ENCODE assay signal across 21 cellular contexts in the genomic region with DNA sequence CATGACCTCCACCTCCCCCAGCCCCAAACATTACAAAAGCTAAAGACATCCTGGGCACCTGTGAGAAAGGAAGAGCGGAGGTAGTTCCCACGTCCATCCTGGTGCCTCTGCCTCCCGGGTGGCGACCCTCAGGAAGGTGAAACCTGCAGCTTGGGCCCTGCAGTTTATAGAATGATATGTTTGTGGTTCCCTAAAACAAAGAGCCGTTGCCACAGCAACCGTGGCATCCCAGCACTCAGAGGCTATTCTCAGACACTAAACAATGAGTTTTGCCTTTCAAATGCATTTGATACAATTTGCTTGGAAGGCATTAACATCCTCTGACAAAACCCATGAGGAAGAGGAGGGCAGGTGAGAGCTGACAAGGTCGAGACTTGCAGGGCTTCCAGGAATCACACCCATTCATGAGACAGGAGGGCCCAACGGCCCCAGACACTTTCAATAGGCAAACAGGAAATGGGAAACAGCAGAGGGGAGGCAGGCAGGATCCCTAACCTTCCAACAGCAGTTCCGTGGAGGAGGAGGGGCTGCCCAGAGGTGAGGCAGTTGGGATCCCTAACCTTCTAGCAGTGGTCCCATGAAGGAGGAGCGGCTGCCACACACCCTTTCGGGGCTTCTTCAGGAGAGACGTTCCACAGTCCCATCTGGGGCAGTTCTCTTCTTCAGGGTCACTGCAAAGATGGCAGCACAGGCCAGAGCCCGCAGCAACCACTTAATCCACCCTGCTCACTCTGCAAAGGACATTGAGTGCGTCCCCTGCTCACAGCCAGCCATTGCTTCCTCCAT.
A peak's percentile ranks its signal among the peaks of the same experiment; 100 is the strongest.
DNase-seq lines count a peak whose midpoint lies in the region; ATAC-seq, FAIRE-seq and TF ChIP-seq lines count a peak whose summit lies in the region.
"Had no signal": no experiment of that assay in that cellular context is flagged by ENCODE, and none has a peak within 500 bp of the region (broad histone marks: within the 10 kb centered on the region; RNA-seq: fewer than 3 reads in every experiment).

No MANE protein-coding gene starts in this region.

- no peak overlapping the region for H3K9ac ChIP-seq in K562 (ENCODE audit: insufficient read depth in 1 of 2, low read depth in 2 of 2, low read length in 2 of 2)
- H3K9ac ChIP-seq in mesenchymal stem cell (ENCODE audit: low read length), result no peak overlapping the region

- no peak for TF ChIP-seq RAD21 in K562 (CRISPR knock-in tag; conservative IDR thresholded peaks at IDR 0.05 in 1 of 2, IDR thresholded peaks at IDR 0.05 in 1 of 2)

- no peak overlapping the region for H3K27ac ChIP-seq in K562 (ENCODE audit: extremely low read depth, low read depth, low read length)
- H3K27ac ChIP-seq in mesenchymal stem cell (ENCODE audit: low read length, poor library complexity, severe bottlenecking), result no peak overlapping the region
- no peak overlapping the region for H3K27ac ChIP-seq in heart right ventricle
- H3K27ac ChIP-seq: SK-N-MC, suprapubic skin had no signal

- H3K9me3 ChIP-seq in K562 (replicated peaks; ENCODE audit: control insufficient read depth, insufficient read depth, low read depth, low read length) (no peaks in the 10 kb centered on the region), mesenchymal stem cell (ENCODE audit: control insufficient read depth, low read length) (no peaks in the 10 kb centered on the region), heart right ventricle (no peaks in the 10 kb centered on the region)
- H3K9me3 ChIP-seq: suprapubic skin had no signal

- H3K4me3 Mint-ChIP-seq in activated T-helper 2 cell treated with anti-CD3 and anti-CD28 coated beads, Interferon-gamma antibody, Interleukin-2, Interleukin-4, amounts not matched to agents 10 μg/mL and 5 μg/mL and 100 μg/mL, durations not matched to agents 14 hours and 24 hours and 36 hours (ENCODE audit: low read depth), result no peak overlapping the region
- H3K4me3 Mint-ChIP-seq: activated CD4-positive, alpha-beta T cell treated with anti-CD3 and anti-CD28 coated beads for 36 hours; activated CD8-positive, alpha-beta memory T cell treated with anti-CD3 and anti-CD28 coated beads, Interleukin-2, amount 10 ng/mL, durations not matched to agents 7 days and 5 days; mesothelial cell of epicardium; nephron progenitor cell had no signal

- H3K18ac ChIP-seq in mesenchymal stem cell (ENCODE audit: low read depth in 1 of 2, low read length in 2 of 2), result no peak overlapping the region

- H2BK5ac ChIP-seq in mesenchymal stem cell (ENCODE audit: low read depth, low read length, poor library complexity, severe bottlenecking), result no peak overlapping the region

- H3K27ac Mint-ChIP-seq in activated T-helper 2 cell treated with anti-CD3 and anti-CD28 coated beads, Interferon-gamma antibody, Interleukin-2, Interleukin-4, amounts not matched to agents 10 μg/mL and 5 μg/mL and 100 μg/mL, durations not matched to agents 14 hours and 24 hours and 36 hours, result no peak overlapping the region
- H3K27ac Mint-ChIP-seq: activated CD4-positive, alpha-beta T cell treated with anti-CD3 and anti-CD28 coated beads for 36 hours; activated CD8-positive, alpha-beta memory T cell treated with anti-CD3 and anti-CD28 coated beads, Interleukin-2, amount 10 ng/mL, durations not matched to agents 7 days and 5 days; mesothelial cell of epicardium; nephron progenitor cell had no signal

- H3K36me3 Mint-ChIP-seq in activated T-helper 2 cell treated with anti-CD3 and anti-CD28 coated beads, Interferon-gamma antibody, Interleukin-2, Interleukin-4, amounts not matched to agents 10 μg/mL and 5 μg/mL and 100 μg/mL, durations not matched to agents 14 hours and 24 hours and 36 hours (ENCODE audit: low read depth), result no peaks in the 10 kb centered on the region
- H3K36me3 Mint-ChIP-seq: activated CD8-positive, alpha-beta memory T cell treated with anti-CD3 and anti-CD28 coated beads, Interleukin-2, amount 10 ng/mL, durations not matched to agents 7 days and 5 days; mesothelial cell of epicardium had no signal

- TF ChIP-seq EP300 in K562 (IDR thresholded peaks at IDR 0.05; ENCODE audit: low read length), result no peak

- H3K36me3 ChIP-seq in H7 (replicated peaks; ENCODE audit: control insufficient read depth, insufficient read depth, low read length), result no peaks in the 10 kb centered on the region
- no peaks in the 10 kb centered on the region for H3K36me3 ChIP-seq in K562 (ENCODE audit: control insufficient read depth, insufficient read depth, low read length)
- no peaks in the 10 kb centered on the region for H3K36me3 ChIP-seq in mesenchymal stem cell (ENCODE audit: control insufficient read depth in 1 of 2, insufficient read depth in 2 of 2, low read depth in 1 of 2, low read length in 2 of 2)
- H3K36me3 ChIP-seq in heart right ventricle, result no peaks in the 10 kb centered on the region
- H3K36me3 ChIP-seq: suprapubic skin had no signal

- no peak overlapping the region for H4K8ac ChIP-seq in mesenchymal stem cell (ENCODE audit: low read length)

- no peaks in the 10 kb centered on the region for H3K79me2 ChIP-seq in K562 (ENCODE audit: control insufficient read depth, insufficient read depth, low read length)

- H3K4me1 Mint-ChIP-seq in activated T-helper 2 cell treated with anti-CD3 and anti-CD28 coated beads, Interferon-gamma antibody, Interleukin-2, Interleukin-4, amounts not matched to agents 10 μg/mL and 5 μg/mL and 100 μg/mL, durations not matched to agents 14 hours and 24 hours and 36 hours (ENCODE audit: low read depth), result no peaks in the 10 kb centered on the region
- H3K4me1 Mint-ChIP-seq: activated CD4-positive, alpha-beta T cell treated with anti-CD3 and anti-CD28 coated beads for 36 hours; activated CD8-positive, alpha-beta memory T cell treated with anti-CD3 and anti-CD28 coated beads, Interleukin-2, amount 10 ng/mL, durations not matched to agents 7 days and 5 days; mesothelial cell of epicardium had no signal

- H2AFZ ChIP-seq in K562 (ENCODE audit: low read depth, low read length), result no peak overlapping the region
- H2AFZ ChIP-seq in mesenchymal stem cell (ENCODE audit: low read depth, low read length), result no peak overlapping the region

- H4K20me1 ChIP-seq in K562 (replicated peaks; ENCODE audit: control insufficient read depth, insufficient read depth, low read length), result peaks cover 6% of the 10 kb centered on the region

- BruUV-seq in K562 (replicated peaks; lab: Mats Ljungman, UMichigan), result no TSS peak

- no peak for FAIRE-seq in K562 (lab: Jason Lieb, UNC)

- DNase-seq in H7 (peak; percentile 83), NCI-H2029 treated with DMSO at 0.1 percent for 48 hours (lab: John Stamatoyannopoulos, UW) (peak; percentile 34), K562 (ENCODE audit: extremely low read depth in 1 of 4, low spot score in 3 of 4) (no peak), mesenchymal stem cell (peak; percentile 17), activated gamma-delta T cell treated with Interleukin-2 at 50 U/mL for 16 hours (no peak), heart right ventricle (no peak)
- no peak for DNase-seq in activated T-helper 2 cell treated with anti-CD3 and anti-CD28 coated beads, Interferon-gamma antibody, Interleukin-2, Interleukin-4, amounts not matched to agents 10 μg/mL and 5 μg/mL and 100 μg/mL, durations not matched to agents 14 hours and 24 hours and 36 hours (ENCODE audit: low spot score)
- DNase-seq: activated CD4-positive, alpha-beta T cell treated with anti-CD3 and anti-CD28 coated beads for 36 hours; activated CD8-positive, alpha-beta memory T cell treated with anti-CD3 and anti-CD28 coated beads, Interleukin-2, amount 10 ng/mL, durations not matched to agents 7 days and 5 days; activated naive CD4-positive, alpha-beta T cell; effector CD8-positive, alpha-beta T cell; GDM1; Kasumi-1; NCI-H1105 treated with DMSO at 0.1 percent for 48 hours; NCI-H524 treated with DMSO at 0.1 percent for 48 hours; nephron progenitor cell; stimulated activated CD4-positive, alpha-beta T cell treated with anti-CD3 and anti-CD28 coated beads, Interleukin-12 subunit alpha, Interleukin-12 subunit beta, amount 100 ng/mL, for 4 hours had no signal

- intact Hi-C loops in K562 (cut with micrococcal nuclease) (no loop called here), heart right ventricle (cut with DNase I) (no loop called here)
- intact Hi-C loops in activated T-helper 2 cell treated with anti-CD3 and anti-CD28 coated beads, Interferon-gamma antibody, Interleukin-2, Interleukin-4, amounts not matched to agents 10 μg/mL and 5 μg/mL and 100 μg/mL, durations not matched to agents 14 hours and 24 hours and 36 hours (cut with micrococcal nuclease), result no loop called here

- POLR2A ChIA-PET in K562 (lab: Yijun Ruan, JAX), result no interaction called here

- WGBS in K562 (ENCODE audit: insufficient coverage, low coverage, missing lambda C conversion rate), result 4% methylated on average over 13 of the region's 14 CpGs
- 64% methylated on average over 14 of the region's 14 CpGs for WGBS in mesenchymal stem cell
- WGBS in heart right ventricle, 2 donors, result 48 to 53% methylated on average over 14 of the region's 14 CpGs

- H3K9me3 Mint-ChIP-seq in activated T-helper 2 cell treated with anti-CD3 and anti-CD28 coated beads, Interferon-gamma antibody, Interleukin-2, Interleukin-4, amounts not matched to agents 10 μg/mL and 5 μg/mL and 100 μg/mL, durations not matched to agents 14 hours and 24 hours and 36 hours, result no peaks in the 10 kb centered on the region
- H3K9me3 Mint-ChIP-seq: mesothelial cell of epicardium, nephron progenitor cell had no signal

- H3K79me1 ChIP-seq in mesenchymal stem cell (replicated peaks; ENCODE audit: low read length, poor library complexity, severe bottlenecking), result no peaks in the 10 kb centered on the region

- H3K27me3 ChIP-seq in H7 (ENCODE audit: control insufficient read depth, insufficient read depth, low read length) (no peaks in the 10 kb centered on the region), K562 (ENCODE audit: control insufficient read depth in 2 of 2, insufficient read depth in 2 of 2, low read length in 2 of 2) (peaks cover 0 to 38% of the 10 kb centered on the region in 2 experiments; a peak in 4 of 5 replicates), mesenchymal stem cell (ENCODE audit: control insufficient read depth in 1 of 2, insufficient read depth in 1 of 2, low read length in 2 of 2) (peaks cover 0 to 11% of the 10 kb centered on the region in 2 experiments), heart right ventricle (peaks cover 0 to 60% (median 25%) of the 10 kb centered on the region in 7 donors)

- H2BK120ac ChIP-seq in mesenchymal stem cell (ENCODE audit: low read depth, low read length), result no peak overlapping the region

- no peak overlapping the region for H2BK15ac ChIP-seq in mesenchymal stem cell (ENCODE audit: low read depth, poor library complexity, severe bottlenecking)

- no peak for TF ChIP-seq POLR2A in K562 (conservative IDR thresholded peaks at IDR 0.05)

- H3K4me2 ChIP-seq in K562 (ENCODE audit: insufficient read depth, low read length) (no peak overlapping the region), mesenchymal stem cell (ENCODE audit: low read length, poor library complexity, severe bottlenecking) (no peak overlapping the region)

- H3K14ac ChIP-seq in mesenchymal stem cell (ENCODE audit: low read length in 2 of 2), result no peak overlapping the region

- H3K27me3 Mint-ChIP-seq in activated T-helper 2 cell treated with anti-CD3 and anti-CD28 coated beads, Interferon-gamma antibody, Interleukin-2, Interleukin-4, amounts not matched to agents 10 μg/mL and 5 μg/mL and 100 μg/mL, durations not matched to agents 14 hours and 24 hours and 36 hours (ENCODE audit: low read depth), result no peaks in the 10 kb centered on the region
- H3K27me3 Mint-ChIP-seq: activated CD8-positive, alpha-beta memory T cell treated with anti-CD3 and anti-CD28 coated beads, Interleukin-2, amount 10 ng/mL, durations not matched to agents 7 days and 5 days had no signal

- no peak for ATAC-seq in K562
- ATAC-seq in heart right ventricle, result no peak
- ATAC-seq: activated CD4-positive, alpha-beta T cell treated with anti-CD3 and anti-CD28 coated beads for 36 hours; activated CD8-positive, alpha-beta memory T cell treated with anti-CD3 and anti-CD28 coated beads, Interleukin-2, amount 10 ng/mL, durations not matched to agents 7 days and 5 days; Panc1 had no signal

- no peaks in the 10 kb centered on the region for H3K4me1 ChIP-seq in K562 (replicated peaks in 1 of 2; ENCODE audit: control insufficient read depth in 2 of 2, insufficient read depth in 2 of 2, low read length in 2 of 2)
- H3K4me1 ChIP-seq in mesenchymal stem cell (ENCODE audit: control insufficient read depth, insufficient read depth, low read depth, low read length), result peaks cover 2% of the 10 kb centered on the region
- peaks cover 0 to 6% (median 0%) of the 10 kb centered on the region in 9 donors for H3K4me1 ChIP-seq in heart right ventricle
- H3K4me1 ChIP-seq: suprapubic skin had no signal

- H3K23ac ChIP-seq in mesenchymal stem cell (ENCODE audit: low read length in 2 of 2), result no peak overlapping the region

- in situ Hi-C loops in K562 (cut with MboI), result no loop called here

- TF ChIP-seq CTCF in K562 (IDR thresholded peaks at IDR 0.05 in 2 of 3, conservative IDR thresholded peaks at IDR 0.05 in 1 of 3; ENCODE audit: insufficient read depth in 2 of 3, low read depth in 1 of 3, low read length in 3 of 3), result no peak
- no peak for TF ChIP-seq CTCF in heart right ventricle (IDR thresholded peaks at IDR 0.05)

- H4K91ac ChIP-seq in mesenchymal stem cell (ENCODE audit: low read length), result no peak overlapping the region

- H3K4me3 ChIP-seq in H7 (ENCODE audit: insufficient read depth, low read depth, low read length) (no peak overlapping the region), K562 (no peak overlapping the region), mesenchymal stem cell (ENCODE audit: insufficient read depth in 1 of 2, low read depth in 1 of 2, low read length in 2 of 2) (no peak overlapping the region), heart right ventricle (no peak overlapping the region)
- H3K4me3 ChIP-seq: SK-N-MC, suprapubic skin had no signal

- H3K9me1 ChIP-seq in K562 (ENCODE audit: control insufficient read depth, insufficient read depth, low read length), result no peaks in the 10 kb centered on the region

- no peak overlapping the region for H3K4ac ChIP-seq in mesenchymal stem cell (ENCODE audit: low read depth in 1 of 2, low read length in 2 of 2)

- CTCF ChIA-PET in K562 (lab: Yijun Ruan, JAX; ENCODE audit: low intra/inter-chr PET ratio), result no interaction called here

- H2AK5ac ChIP-seq in mesenchymal stem cell (ENCODE audit: low read length, severe bottlenecking), result no peak overlapping the region

- H2BK12ac ChIP-seq in mesenchymal stem cell (ENCODE audit: low read length in 2 of 2), result no peak overlapping the region

Comparison
In these comparisons a context has a peak if more than half of its experiments do, and no peak if none do; other contexts are left out.
1. DNase-seq: peak in H7 (single experiment), NCI-H2029 treated with DMSO at 0.1 percent for 48 hours (single experiment) and mesenchymal stem cell (single experiment); none in K562 (0 of 4), activated T-helper 2 cell treated with anti-CD3 and anti-CD28 coated beads, Interferon-gamma antibody, Interleukin-2, Interleukin-4, amounts not matched to agents 10 μg/mL and 5 μg/mL and 100 μg/mL, durations not matched to agents 14 hours and 24 hours and 36 hours (single experiment), activated gamma-delta T cell treated with Interleukin-2 at 50 U/mL for 16 hours (single experiment) and heart right ventricle (0 of 2).